30 cellular contexts compared by ENCODE assay signal in genomic region chr16:53290520-53290919, GRCh38.
"Had no signal": no experiment of that assay in that cellular context is flagged by ENCODE, and none has a peak within 500 bp of the region (broad histone marks: within the 10 kb centered on the region; RNA-seq: fewer than 3 reads in every experiment).

No MANE protein-coding gene starts in this region.

- H3K4me1 Mint-ChIP-seq: activated CD4-positive, alpha-beta T cell treated with anti-CD3 and anti-CD28 coated beads, Interleukin-2, amount 10 ng/mL, durations not matched to agents 24 days and 14 days; mesothelial cell of epicardium; naive thymus-derived CD8-positive, alpha-beta T cell; stimulated activated naive CD8-positive, alpha-beta T cell treated with anti-CD3 and anti-CD28 coated beads, Interleukin-15, amount 100 ng/mL, for 72 hours had no signal

- ATAC-seq: activated CD4-positive, CD25-positive, alpha-beta regulatory T cell treated with anti-CD3 and anti-CD28 coated beads, Interleukin-2, amount 50 U/mL, for 24 hours; foreskin keratinocyte; heart left ventricle; left colon; naive thymus-derived CD8-positive, alpha-beta T cell; sciatic nerve; stimulated activated naive CD8-positive, alpha-beta T cell treated with anti-CD3 and anti-CD28 coated beads, Interleukin-15, amount 100 ng/mL, for 72 hours had no signal

- H3K27ac Mint-ChIP-seq: activated CD4-positive, alpha-beta memory T cell treated with anti-CD3 and anti-CD28 coated beads for 36 hours; activated CD4-positive, alpha-beta T cell treated with anti-CD3 and anti-CD28 coated beads, Interleukin-2, amount 10 ng/mL, durations not matched to agents 24 days and 14 days; activated naive CD8-positive, alpha-beta T cell; activated T-helper 2 cell treated with anti-CD3 and anti-CD28 coated beads, Interferon-gamma antibody, Interleukin-2, Interleukin-4, amounts not matched to agents 10 μg/mL and 5 μg/mL and 100 μg/mL, durations not matched to agents 14 hours and 24 hours and 36 hours; mesothelial cell of epicardium had no signal

- H3K27me3 Mint-ChIP-seq: activated CD4-positive, alpha-beta memory T cell treated with anti-CD3 and anti-CD28 coated beads for 36 hours; activated CD4-positive, alpha-beta T cell treated with anti-CD3 and anti-CD28 coated beads, Interleukin-2, amount 10 ng/mL, durations not matched to agents 24 days and 14 days; activated naive CD8-positive, alpha-beta T cell; naive thymus-derived CD8-positive, alpha-beta T cell; progenitor cell of endocrine pancreas; stimulated activated naive CD8-positive, alpha-beta T cell treated with anti-CD3 and anti-CD28 coated beads, Interleukin-15, amount 100 ng/mL, for 72 hours had no signal

- H3K4me3 Mint-ChIP-seq: activated CD4-positive, alpha-beta memory T cell treated with anti-CD3 and anti-CD28 coated beads for 36 hours; activated CD4-positive, alpha-beta T cell treated with anti-CD3 and anti-CD28 coated beads, Interleukin-2, amount 10 ng/mL, durations not matched to agents 24 days and 14 days; activated naive CD8-positive, alpha-beta T cell; immature natural killer cell; mesothelial cell of epicardium; naive thymus-derived CD8-positive, alpha-beta T cell; stimulated activated naive CD8-positive, alpha-beta T cell treated with anti-CD3 and anti-CD28 coated beads, Interleukin-15, amount 100 ng/mL, for 72 hours had no signal

- H3K9me3 ChIP-seq: esophagus muscularis mucosa, heart left ventricle, upper lobe of left lung, vagina had no signal

- H3K9me3 Mint-ChIP-seq: activated CD4-positive, alpha-beta memory T cell treated with anti-CD3 and anti-CD28 coated beads for 36 hours; activated CD4-positive, alpha-beta T cell treated with anti-CD3 and anti-CD28 coated beads, Interleukin-2, amount 10 ng/mL, durations not matched to agents 24 days and 14 days; activated T-helper 2 cell treated with anti-CD3 and anti-CD28 coated beads, Interferon-gamma antibody, Interleukin-2, Interleukin-4, amounts not matched to agents 10 μg/mL and 5 μg/mL and 100 μg/mL, durations not matched to agents 14 hours and 24 hours and 36 hours; immature natural killer cell; mesothelial cell of epicardium; naive thymus-derived CD8-positive, alpha-beta T cell; stimulated activated naive CD8-positive, alpha-beta T cell treated with anti-CD3 and anti-CD28 coated beads, Interleukin-15, amount 100 ng/mL, for 72 hours had no signal

- DNase-seq: activated CD4-positive, alpha-beta memory T cell treated with anti-CD3 and anti-CD28 coated beads for 36 hours; activated CD4-positive, alpha-beta T cell treated with anti-CD3 and anti-CD28 coated beads, Interleukin-2, amount 10 ng/mL, durations not matched to agents 24 days and 14 days; activated CD8-positive, alpha-beta memory T cell treated with anti-CD3 and anti-CD28 coated beads, Interleukin-2, amount 50 U/mL, for 4 hours; activated T-cell treated with anti-CD3 and anti-CD28 coated beads, Interleukin-2, amount 50 U/mL, for 1 hour; anterior cingulate cortex; cerebellar nuclear complex; cortex of kidney; foreskin keratinocyte; heart left ventricle; hypothalamus; immature natural killer cell; kidney; left colon; mammary epithelial cell; naive thymus-derived CD8-positive, alpha-beta T cell; stimulated activated CD4-positive, alpha-beta T cell treated with anti-CD3 and anti-CD28 coated beads, Interleukin-12 subunit alpha, Interleukin-12 subunit beta, amount 100 ng/mL, for 4 hours; stimulated activated CD4-positive, alpha-beta T cell treated with anti-CD3 and anti-CD28 coated beads, Interleukin-4, amount 100 ng/mL, for 1 hour; stimulated activated naive CD8-positive, alpha-beta T cell treated with anti-CD3 and anti-CD28 coated beads, Interleukin-15, amount 100 ng/mL, for 72 hours; substantia nigra; T-helper 9 cell; upper lobe of left lung; WERI-Rb-1 had no signal
